ENCODE assay signal across 8 cellular contexts in genomic region chr10:62048473-62048872, GRCh38.
DNase-seq lines count a peak whose midpoint lies in the region; ATAC-seq, FAIRE-seq and TF ChIP-seq lines count a peak whose summit lies in the region.

No MANE protein-coding gene starts in this region.

- H3K79me2 ChIP-seq in PC-9 (ENCODE audit: low read depth): no peaks in the 10 kb centered on the region
- H3K79me2 ChIP-seq in H1 (ENCODE audit: control insufficient read depth in 1 of 2, insufficient read depth in 2 of 2, low read length in 2 of 2): no peaks in the 10 kb centered on the region

- DNase-seq in AG10803 (ENCODE audit: low read depth) (no peak), PC-9 (no peak), H1 (ENCODE audit: low read depth in 1 of 2, low spot score in 2 of 2) (no peak), neuronal stem cell (ENCODE audit: low spot score) (no peak), COLO668 (lab: John Stamatoyannopoulos, UW; ENCODE audit: unreplicated experiment) (no peak), KBM-7 (no peak), NCI-H446 (lab: John Stamatoyannopoulos, UW) (no peak)

- H2AFZ ChIP-seq in PC-9 (peak overlapping the region; percentile 76), H1 (ENCODE audit: low read length) (peak overlapping the region; percentile 96), neuronal stem cell (ENCODE audit: low read length) (peak overlapping the region; percentile 70)

- peak overlapping the region; percentile 47 for H3K27ac ChIP-seq in PC-9
- no peak overlapping the region for H3K27ac ChIP-seq in H1 (ENCODE audit: low read depth, low read length)
- H3K27ac ChIP-seq in neuronal stem cell (replicated peaks; ENCODE audit: low read length): no peak overlapping the region

- H2BK15ac ChIP-seq in H1 (ENCODE audit: low read length): no peak overlapping the region
- no peak overlapping the region for H2BK15ac ChIP-seq in neuronal stem cell (ENCODE audit: low read length)

- H3K4me2 ChIP-seq in PC-9 (peak overlapping the region; percentile 80), H1 (ENCODE audit: insufficient read depth in 1 of 2, low read depth in 2 of 2, low read length in 2 of 2) (peak overlapping the region in 1 of 2 experiments; percentile 85; a peak in 1 of 4 replicates), neuronal stem cell (ENCODE audit: insufficient read depth, low read length, poor library complexity, severe bottlenecking) (no peak overlapping the region)

- no peak overlapping the region for H3K23ac ChIP-seq in H1 (ENCODE audit: insufficient read length)
- no peak overlapping the region for H3K23ac ChIP-seq in neuronal stem cell (ENCODE audit: low read depth, low read length, poor library complexity)

- H3K14ac ChIP-seq in H1 (ENCODE audit: insufficient read length) (no peak overlapping the region), neuronal stem cell (ENCODE audit: low read length) (no peak overlapping the region)

- H3F3A ChIP-seq in PC-9 (ENCODE audit: insufficient read depth, low read depth): peaks cover 31% of the 10 kb centered on the region; the same call in 1 of the 2 replicates

- no peak overlapping the region for H4K5ac ChIP-seq in H1 (ENCODE audit: insufficient read length, low read depth, low read length)

- FAIRE-seq in H1 (lab: Jason Lieb, UNC): no peak

- H2BK120ac ChIP-seq in H1 (replicated peaks; ENCODE audit: low read depth, low read length) (no peak overlapping the region), neuronal stem cell (ENCODE audit: low read depth, low read length) (no peak overlapping the region)

- TF ChIP-seq EP300 in H1 (IDR thresholded peaks at IDR 0.05; ENCODE audit: borderline replicate concordance in 1 of 2, low read depth in 2 of 2, low read length in 2 of 2): no peak

- H2AK5ac ChIP-seq in H1 (ENCODE audit: low read depth, low read length) (no peak overlapping the region), neuronal stem cell (ENCODE audit: low read depth, low read length) (no peak overlapping the region)

- H3K18ac ChIP-seq in H1 (ENCODE audit: extremely low read depth, low read length) (no peak overlapping the region), neuronal stem cell (ENCODE audit: low read length) (no peak overlapping the region)

- H3K36me3 ChIP-seq in PC-9 (ENCODE audit: low read depth) (peaks cover 7% of the 10 kb centered on the region; the same call in 1 of the 2 replicates), H1 (ENCODE audit: control insufficient read depth in 2 of 4, insufficient read depth in 4 of 4, low read length in 3 of 4) (no peaks in the 10 kb centered on the region), neuronal stem cell (replicated peaks in 1 of 2; ENCODE audit: control insufficient read depth in 2 of 2, insufficient read depth in 2 of 2, low read length in 2 of 2) (peaks cover 0 to 15% of the 10 kb centered on the region in 2 donors)

- ATAC-seq in HG03457 (IDR thresholded peaks at IDR 0.05; ENCODE audit: unreplicated experiment): no peak

- H3K9ac ChIP-seq in H1 (replicated peaks in 1 of 4; ENCODE audit: extremely low read depth in 1 of 4, low read depth in 3 of 4, low read length in 3 of 4) (no peak overlapping the region), neuronal stem cell (ENCODE audit: low read depth, low read length, poor library complexity) (no peak overlapping the region)

- CTCF ChIA-PET in PC-9 (lab: Charles Lee): interaction anchor here (1.6 kb wide), 1 partner anchor 28 kb away, joined by 7 read pairs; no protein-coding TSS in a partner anchor
- CTCF ChIA-PET in H1 (lab: Charles Lee; ENCODE audit: partially characterized antibody): interaction anchor here (1.6 to 5.1 kb wide), 3 partner anchors 9 to 196 kb away, joined by 5 to 55 read pairs (median 5); no protein-coding TSS in a partner anchor

- H2BK5ac ChIP-seq in H1 (ENCODE audit: low read depth, low read length) (no peak overlapping the region), neuronal stem cell (ENCODE audit: low read length) (no peak overlapping the region)

- no peak overlapping the region for H2BK20ac ChIP-seq in H1 (ENCODE audit: low read length)

- TF ChIP-seq POLR2A in H1 (IDR thresholded peaks at IDR 0.05; ENCODE audit: control extremely low read depth in 1 of 2, low read depth in 2 of 2, low read length in 2 of 2): no peak

- intact Hi-C loops in PC-9 (cut with micrococcal nuclease; ENCODE audit: unreplicated experiment): loop anchor here (2.0 kb wide), 1 partner anchor 28 kb away; no protein-coding TSS in a partner anchor

- 89% methylated on average over 5 of the region's 5 CpGs; no CpG with 5 or more reads in 1 of the 2 experiments for WGBS in H1 (ENCODE audit: extremely low coverage in 1 of 2, insufficient coverage in 1 of 2, insufficient read length in 1 of 2, insufficient replicate concordance in 2 of 2, low coverage in 1 of 2, low lambda C conversion rate in 2 of 2, missing lambda C conversion rate in 1 of 2), 2 experiments
- WGBS in neuronal stem cell (ENCODE audit: extremely low coverage in 2 of 2, insufficient read length in 2 of 2, insufficient replicate concordance in 1 of 2), 2 donors: no CpG with 5 or more reads among the region's 5 CpGs

- no peak overlapping the region for H3K4ac ChIP-seq in H1 (replicated peaks; ENCODE audit: insufficient read length, low read depth, low read length)
- H3K4ac ChIP-seq in neuronal stem cell (ENCODE audit: low read length): no peak overlapping the region

- peaks cover 10% of the 10 kb centered on the region; the same call in 1 of the 2 replicates for H3K9me3 ChIP-seq in PC-9 (ENCODE audit: insufficient read depth, low read depth)
- H3K9me3 ChIP-seq in H1 (ENCODE audit: insufficient read depth in 2 of 2, low read depth in 1 of 2, low read length in 1 of 2): no peaks in the 10 kb centered on the region
- H3K9me3 ChIP-seq in neuronal stem cell (replicated peaks in 1 of 2; ENCODE audit: control insufficient read depth in 2 of 2, insufficient read depth in 1 of 2, low read depth in 1 of 2, low read length in 2 of 2): peaks cover 0 to 5% of the 10 kb centered on the region in 2 donors

- BruUV-seq in PC-9 (replicated peaks; lab: Mats Ljungman, UMichigan): no TSS peak

- H4K8ac ChIP-seq in H1 (ENCODE audit: extremely low read depth, insufficient read depth, low read length) (no peak overlapping the region), neuronal stem cell (ENCODE audit: low read depth, low read length) (no peak overlapping the region)

- TF ChIP-seq RAD21 in H1 (IDR thresholded peaks at IDR 0.05 in 1 of 2, conservative IDR thresholded peaks at IDR 0.05 in 1 of 2; ENCODE audit: low read depth in 2 of 2, low read length in 2 of 2): no peak

- no peak overlapping the region for H3K56ac ChIP-seq in H1 (replicated peaks; ENCODE audit: insufficient read length, low read depth, low read length)

- H3K4me1 ChIP-seq in PC-9 (replicated peaks; ENCODE audit: insufficient read depth) (peaks cover 63% of the 10 kb centered on the region), H1 (replicated peaks in 1 of 4; ENCODE audit: control insufficient read depth in 3 of 4, insufficient read depth in 4 of 4, low read length in 3 of 4) (peaks cover 3 to 11% (median 8%) of the 10 kb centered on the region in 4 experiments; a peak in 6 of 7 replicates), neuronal stem cell (ENCODE audit: control insufficient read depth in 2 of 2, insufficient read depth in 1 of 2, low read depth in 1 of 2, low read length in 2 of 2) (peaks cover 10 to 41% of the 10 kb centered on the region in 2 donors)

- H3K79me1 ChIP-seq in H1 (ENCODE audit: low read depth, low read length) (no peaks in the 10 kb centered on the region), neuronal stem cell (ENCODE audit: low read depth, low read length) (no peaks in the 10 kb centered on the region)

- no peaks in the 10 kb centered on the region for H3K23me2 ChIP-seq in H1 (ENCODE audit: low read depth, low read length)

- H3K27me3 ChIP-seq in PC-9 (ENCODE audit: insufficient read depth, low read depth) (no peaks in the 10 kb centered on the region), H1 (replicated peaks in 1 of 4; ENCODE audit: control insufficient read depth in 3 of 4, extremely low read depth in 1 of 4, insufficient read depth in 3 of 4, low read length in 3 of 4) (peaks cover 0 to 2% (median 0%) of the 10 kb centered on the region in 4 experiments; a peak in 2 of 7 replicates), neuronal stem cell (ENCODE audit: control insufficient read depth in 3 of 3, insufficient read depth in 3 of 3, low read depth in 1 of 3, low read length in 3 of 3) (no peaks in the 10 kb centered on the region)

- no peaks in the 10 kb centered on the region for H4K20me1 ChIP-seq in PC-9 (ENCODE audit: insufficient read depth)
- H4K20me1 ChIP-seq in H1 (replicated peaks in 1 of 2; ENCODE audit: control insufficient read depth in 1 of 2, insufficient read depth in 2 of 2, low read length in 2 of 2): no peaks in the 10 kb centered on the region

- POLR2A ChIA-PET in PC-9 (lab: Charles Lee; ENCODE audit: unreplicated experiment) (interaction anchor here (0.7 kb wide), 1 partner anchor 145 kb away, joined by 3 read pairs; no protein-coding TSS in a partner anchor), H1 (lab: Charles Lee; ENCODE audit: partially characterized antibody) (interaction anchor here (1.3 to 1.4 kb wide), 2 partner anchors 10 to 12 kb away, joined by 3 to 4 read pairs; no protein-coding TSS in a partner anchor)

- in situ Hi-C loops in KBM-7 (cut with MboI; ENCODE audit: low pct_unique_long_range_greater_than_20kb, low sequenced_read_pairs): no loop called here

- TF ChIP-seq CTCF in AG10803 (conservative IDR thresholded peaks at IDR 0.05; ENCODE audit: low read length) (no peak), PC-9 (conservative IDR thresholded peaks at IDR 0.05) (no peak), H1 (IDR thresholded peaks at IDR 0.05; ENCODE audit: control extremely low read depth in 1 of 3, insufficient read depth in 1 of 3, low read depth in 1 of 3, low read length in 3 of 3) (no peak)

- H3K9me2 ChIP-seq in PC-9 (ENCODE audit: insufficient read depth): no peaks in the 10 kb centered on the region

- H3K4me3 ChIP-seq in AG10803 (ENCODE audit: low read length): peak overlapping the region; percentile 90
- H3K4me3 ChIP-seq in PC-9: peak overlapping the region; percentile 49; the same call in 1 of the 2 replicates
- 0 out of 8 replicates have a peak overlapping the region, but pooled peaks of 1 of the 4 experiments have one; percentile 40 for H3K4me3 ChIP-seq in H1 (ENCODE audit: extremely low read depth in 1 of 4, insufficient read depth in 2 of 4, low read depth in 3 of 4, low read length in 4 of 4)
- H3K4me3 ChIP-seq in neuronal stem cell (ENCODE audit: low read length in 2 of 2): no peak overlapping the region

- no peak overlapping the region for H2BK12ac ChIP-seq in H1 (ENCODE audit: low read depth, low read length)
- no peak overlapping the region for H2BK12ac ChIP-seq in neuronal stem cell (ENCODE audit: low read length)

- H4K91ac ChIP-seq in H1 (replicated peaks; ENCODE audit: insufficient read length, low read length): no peak overlapping the region
- no peak overlapping the region for H4K91ac ChIP-seq in neuronal stem cell (ENCODE audit: low read depth, low read length, poor library complexity)

TF ChIP-seq in H1, 55 proteins besides CTCF, POLR2A, EP300 and RAD21 (continues in another document):
- TF ChIP-seq SIN3A (conservative IDR thresholded peaks at IDR 0.05 in 1 of 2, IDR thresholded peaks at IDR 0.05 in 1 of 2; ENCODE audit: low read depth in 1 of 2, low read length in 2 of 2) (no peak), BCL11A (IDR thresholded peaks at IDR 0.05; ENCODE audit: low read depth in 2 of 2, low read length in 2 of 2) (no peak), CEBPB (IDR thresholded peaks at IDR 0.05; ENCODE audit: low read depth, low read length) (no peak)

Comparison
In these comparisons a context has a peak if more than half of its experiments do, and no peak if none do; other contexts are left out.
1. H3K4me3 ChIP-seq: peak in AG10803 (single experiment) and PC-9 (single experiment); none in neuronal stem cell (0 of 2).
2. Peak in every context shown above with its lines, with median percentiles within 50 percentile points of each other: H2AFZ ChIP-seq.